Comparison of ENCODE assay signal across 10 cellular contexts in the genomic region with DNA sequence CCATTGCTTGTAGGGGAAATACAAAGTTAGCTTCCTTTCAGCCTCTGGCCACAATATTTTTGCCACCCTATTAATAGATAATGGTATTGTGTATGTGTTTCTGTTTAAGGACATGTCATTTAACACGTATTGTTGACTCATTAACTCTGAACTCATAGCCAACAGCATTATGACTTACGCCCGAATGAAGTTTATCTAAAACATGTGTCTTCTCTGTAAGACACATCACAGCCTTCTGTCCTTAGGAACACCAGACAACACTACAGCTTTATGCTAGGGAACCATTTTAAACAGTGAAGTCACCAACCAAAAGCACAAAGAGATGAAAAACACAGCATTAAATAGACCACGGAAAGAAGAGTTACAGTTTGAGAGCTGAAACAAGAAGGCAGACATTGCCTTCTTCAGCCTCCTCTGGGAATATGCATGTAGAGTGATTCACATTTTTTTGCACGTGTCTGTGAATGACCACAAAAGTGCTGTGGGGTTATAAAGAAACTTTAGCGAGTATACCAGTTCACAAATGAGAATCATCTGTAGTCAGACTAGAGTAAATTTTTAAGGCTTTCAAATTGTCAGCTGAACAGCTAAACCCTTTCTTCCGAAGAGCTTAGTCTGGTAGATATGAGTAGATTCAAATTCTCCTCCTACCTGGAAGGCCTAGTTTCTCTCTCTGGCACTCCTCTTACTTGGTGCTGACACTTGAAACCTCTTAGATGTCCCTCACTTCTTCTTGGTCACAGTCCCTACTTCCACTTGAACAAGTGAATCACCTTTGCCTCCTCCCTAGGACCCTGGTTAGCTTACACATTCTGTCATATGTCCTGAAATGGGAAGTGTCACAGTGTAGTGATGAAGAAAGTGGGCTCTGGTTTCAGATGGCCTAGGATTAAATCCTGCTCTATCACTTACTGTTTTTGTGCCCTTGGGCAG. TPM values are rescaled to one million over a fixed set of nuclear protein-coding genes. Genes with fewer than 3 reads are reported as not detected.
A peak's percentile ranks its signal among the peaks of the same experiment; 100 is the strongest.
DNase-seq lines count a peak whose midpoint lies in the region; ATAC-seq and TF ChIP-seq lines count a peak whose summit lies in the region.
"Had no signal": no experiment of that assay in that cellular context is flagged by ENCODE, and none has a peak within 500 bp of the region (broad histone marks: within the 10 kb centered on the region; RNA-seq: fewer than 3 reads in every experiment).

No MANE protein-coding gene starts in this region.

- POLR2A ChIA-PET in WTC11 (lab: Charles Lee): no interaction called here

- H3K36me3 Mint-ChIP-seq in activated T-cell treated with anti-CD3 and anti-CD28 coated beads, Interleukin-2, amount 50 U/mL, for 72 hours (ENCODE audit: insufficient read depth in 2 of 2): peaks cover 7 to 10% of the 10 kb centered on the region in 2 donors
- H3K36me3 Mint-ChIP-seq in WTC11: no peaks in the 10 kb centered on the region

- H3K4me3 ChIP-seq in suprapubic skin: no peak overlapping the region

- peak overlapping the region; percentile 70 for H3K27ac Mint-ChIP-seq in activated T-cell treated with anti-CD3 and anti-CD28 coated beads, Interleukin-2, amount 50 U/mL, for 72 hours
- 0 out of 2 replicates have a peak overlapping the region, but pooled peaks have one; percentile 26 for H3K27ac Mint-ChIP-seq in WTC11
- H3K27ac Mint-ChIP-seq: activated naive CD8-positive, alpha-beta T cell treated with anti-CD3 and anti-CD28 coated beads, Interleukin-2, amount 10 ng/mL, durations not matched to agents 7 days and 5 days had no signal

- CTCF ChIA-PET in WTC11 (lab: Charles Lee): no interaction called here

- peaks cover 40% of the 10 kb centered on the region for H3K4me1 Mint-ChIP-seq in activated T-cell treated with anti-CD3 and anti-CD28 coated beads, Interleukin-2, amount 50 U/mL, for 72 hours (ENCODE audit: low read depth)
- peaks cover 5% of the 10 kb centered on the region for H3K4me1 Mint-ChIP-seq in WTC11

- H3K27ac ChIP-seq in suprapubic skin: peak overlapping the region; percentile 39

- H3K4me3 Mint-ChIP-seq in activated T-cell treated with anti-CD3 and anti-CD28 coated beads, Interleukin-2, amount 50 U/mL, for 72 hours: peak overlapping the region in 1 of 2 donors; percentile 40
- no peak overlapping the region for H3K4me3 Mint-ChIP-seq in WTC11
- H3K4me3 Mint-ChIP-seq: activated naive CD8-positive, alpha-beta T cell treated with anti-CD3 and anti-CD28 coated beads, Interleukin-2, amount 10 ng/mL, durations not matched to agents 7 days and 5 days had no signal

- no peak for TF ChIP-seq EP300 in suprapubic skin (IDR thresholded peaks at IDR 0.05)

- TF ChIP-seq CTCF in WTC11 (IDR thresholded peaks at IDR 0.05): no peak
- no peak for TF ChIP-seq CTCF in suprapubic skin (IDR thresholded peaks at IDR 0.05)

- WGBS in suprapubic skin: 53% methylated on average over 7 of the region's 7 CpGs

- peaks cover 0 to 1% of the 10 kb centered on the region in 2 donors for H3K9me3 Mint-ChIP-seq in activated T-cell treated with anti-CD3 and anti-CD28 coated beads, Interleukin-2, amount 50 U/mL, for 72 hours
- no peaks in the 10 kb centered on the region for H3K9me3 Mint-ChIP-seq in WTC11

- DNase-seq in activated T-cell treated with anti-CD3 and anti-CD28 coated beads, Interleukin-2, amount 50 U/mL, for 72 hours: no peak
- DNase-seq in activated T-cell treated with anti-CD3 and anti-CD28 coated beads, Interleukin-2, amount 50 U/mL, for 1 hour: no peak
- DNase-seq in WTC11 (ENCODE audit: low spot score) (no peak), suprapubic skin (ENCODE audit: low spot score in 2 of 2) (no peak), kidney tubule cell (ENCODE audit: low spot score) (no peak), inferior parietal cortex (ENCODE audit: extremely low spot score) (no peak)
- no peak for DNase-seq in stimulated activated CD8-positive, alpha-beta memory T cell treated with anti-CD3 and anti-CD28 coated beads, Interleukin-4, amount 100 ng/mL, for 48 hours
- DNase-seq: activated naive CD8-positive, alpha-beta T cell treated with anti-CD3 and anti-CD28 coated beads, Interleukin-2, amount 10 ng/mL, durations not matched to agents 7 days and 5 days; NCI-H446 had no signal

- H3K4me1 ChIP-seq in suprapubic skin: peaks cover 7% of the 10 kb centered on the region

- no peak for TF ChIP-seq POLR2A in suprapubic skin (IDR thresholded peaks at IDR 0.05)

- H3K27me3 Mint-ChIP-seq in activated T-cell treated with anti-CD3 and anti-CD28 coated beads, Interleukin-2, amount 50 U/mL, for 72 hours (ENCODE audit: low read depth): no peaks in the 10 kb centered on the region
- H3K27me3 Mint-ChIP-seq in WTC11 (ENCODE audit: low read depth): no peaks in the 10 kb centered on the region
- H3K27me3 Mint-ChIP-seq: activated naive CD8-positive, alpha-beta T cell treated with anti-CD3 and anti-CD28 coated beads, Interleukin-2, amount 10 ng/mL, durations not matched to agents 7 days and 5 days had no signal

- no peaks in the 10 kb centered on the region for H3K27me3 ChIP-seq in suprapubic skin

- H3K9me3 ChIP-seq in suprapubic skin: no peaks in the 10 kb centered on the region

- ATAC-seq in activated T-cell treated with anti-CD3 and anti-CD28 coated beads, Interleukin-2, amount 50 U/mL, for 72 hours (replicated peaks in 1 of 2): peak; percentile 18 to 64
- ATAC-seq in HG02981 (IDR thresholded peaks at IDR 0.05; ENCODE audit: unreplicated experiment) (peak; percentile 65), WTC11 (no peak)

- no peaks in the 10 kb centered on the region for H3K36me3 ChIP-seq in suprapubic skin

TF ChIP-seq in WTC11, 78 proteins besides CTCF, POLR2A, EP300 and RAD21:
- TF ChIP-seq FOXJ3 (CRISPR knock-in tag; IDR thresholded peaks at IDR 0.05; ENCODE audit: borderline replicate concordance) (no peak), EMX1 (CRISPR knock-in tag; IDR thresholded peaks at IDR 0.05) (no peak), MYBL2 (CRISPR knock-in tag; IDR thresholded peaks at IDR 0.05) (no peak), FOXK1 (CRISPR knock-in tag; IDR thresholded peaks at IDR 0.05) (no peak), ZNF416 (CRISPR knock-in tag; IDR thresholded peaks at IDR 0.05) (no peak), NFE2L1 (CRISPR knock-in tag; IDR thresholded peaks at IDR 0.05) (no peak), CREB1 (CRISPR knock-in tag; IDR thresholded peaks at IDR 0.05) (no peak), GTF2I (CRISPR knock-in tag; conservative IDR thresholded peaks at IDR 0.05) (no peak), TCF7 (CRISPR knock-in tag; IDR thresholded peaks at IDR 0.05; ENCODE audit: low read depth) (no peak), ZNF423 (CRISPR knock-in tag; IDR thresholded peaks at IDR 0.05) (no peak), ATF6 (CRISPR knock-in tag; IDR thresholded peaks at IDR 0.05) (no peak), SP1 (CRISPR knock-in tag; conservative IDR thresholded peaks at IDR 0.05) (no peak), ZNF121 (CRISPR knock-in tag; IDR thresholded peaks at IDR 0.05) (no peak), ZBTB21 (CRISPR knock-in tag; IDR thresholded peaks at IDR 0.05; ENCODE audit: borderline replicate concordance) (no peak), SOX15 (CRISPR knock-in tag; IDR thresholded peaks at IDR 0.05) (no peak)
- TF ChIP-seq, protein P1, sequence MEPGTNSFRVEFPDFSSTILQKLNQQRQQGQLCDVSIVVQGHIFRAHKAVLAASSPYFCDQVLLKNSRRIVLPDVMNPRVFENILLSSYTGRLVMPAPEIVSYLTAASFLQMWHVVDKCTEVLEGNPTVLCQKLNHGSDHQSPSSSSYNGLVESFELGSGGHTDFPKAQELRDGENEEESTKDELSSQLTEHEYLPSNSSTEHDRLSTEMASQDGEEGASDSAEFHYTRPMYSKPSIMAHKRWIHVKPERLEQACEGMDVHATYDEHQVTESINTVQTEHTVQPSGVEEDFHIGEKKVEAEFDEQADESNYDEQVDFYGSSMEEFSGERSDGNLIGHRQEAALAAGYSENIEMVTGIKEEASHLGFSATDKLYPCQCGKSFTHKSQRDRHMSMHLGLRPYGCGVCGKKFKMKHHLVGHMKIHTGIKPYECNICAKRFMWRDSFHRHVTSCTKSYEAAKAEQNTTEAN (CRISPR knock-in tag; IDR thresholded peaks at IDR 0.05): no peak
TF ChIP-seq in WTC11: peak in this region for 0.

RNA-seq across cellular contexts. Expression of gene MCTP2, which starts 32.2 kb away (rescaled TPM):
- total RNA-seq in activated T-cell treated with anti-CD3 and anti-CD28 coated beads, Interleukin-2, amount 50 U/mL, for 72 hours: 100 to 1,000 TPM in 1 of 2 donors, 10 to 100 TPM in 1; 49.9 to 119 TPM
- total RNA-seq in WTC11 (2021) (7.3 to 7.4 TPM (median 7.4 TPM) in 3 replicates), suprapubic skin (10 to 100 TPM; 17.2 to 41.8 (median 20.5) TPM)
